ENCODE assay signal across 8 cellular contexts in genomic region chr19:58450836-58451357, GRCh38.
A peak's percentile ranks its signal among the peaks of the same experiment; 100 is the strongest.
DNase-seq lines count a peak whose midpoint lies in the region; ATAC-seq and TF ChIP-seq lines count a peak whose summit lies in the region.

No MANE protein-coding gene starts in this region.

- H3K27me3 ChIP-seq in duodenal mucosa (ENCODE audit: control insufficient read depth in 1 of 2, insufficient read depth in 2 of 2, low read length in 2 of 2), result no peaks in the 10 kb centered on the region

- H3K4me3 Mint-ChIP-seq in activated T-cell treated with anti-CD3 and anti-CD28 coated beads, Interleukin-2, amount 50 U/mL, for 24 hours, result peak overlapping the region; percentile 84
- peak overlapping the region; percentile 92 to 95 (median 93) for H3K4me3 Mint-ChIP-seq in nephron

- ATAC-seq in HG03025 (IDR thresholded peaks at IDR 0.05; ENCODE audit: low FRiP score, unreplicated experiment), result no peak

- peaks cover 24% of the 10 kb centered on the region for H3K9me3 Mint-ChIP-seq in activated T-cell treated with anti-CD3 and anti-CD28 coated beads, Interleukin-2, amount 50 U/mL, for 24 hours
- H3K9me3 Mint-ChIP-seq in nephron, result peaks cover 11% of the 10 kb centered on the region

- H3K36me3 ChIP-seq in duodenal mucosa (ENCODE audit: control insufficient read depth in 1 of 2, insufficient read depth in 2 of 2, low read length in 2 of 2), result peaks cover 4 to 12% of the 10 kb centered on the region in 2 donors

- no peak for TF ChIP-seq CTCF in nephron (IDR thresholded peaks at IDR 0.05; ENCODE audit: unreplicated experiment in 3 of 3)

- H3K27ac ChIP-seq in duodenal mucosa (ENCODE audit: low read depth, low read length), result no peak overlapping the region

- peaks cover 0 to 12% of the 10 kb centered on the region in 2 donors for H3K9me3 ChIP-seq in duodenal mucosa (ENCODE audit: control insufficient read depth in 1 of 2, low read length in 2 of 2)

- DNase-seq in activated T-cell treated with anti-CD3 and anti-CD28 coated beads, Interleukin-2, amount 50 U/mL, for 24 hours, result no peak
- no peak for DNase-seq in activated T-cell treated with anti-CD3 and anti-CD28 coated beads, Interleukin-2, amount 50 U/mL, for 1 hour
- DNase-seq in NCI-H2196 (lab: John Stamatoyannopoulos, UW; ENCODE audit: unreplicated experiment) (peak; percentile 60), iPS-NIHi11 (ENCODE audit: low spot score) (no peak)
- no peak for DNase-seq in stimulated activated naive CD4-positive, alpha-beta T cell treated with Interleukin-2 at 50 U/mL for 16 hours (lab: John Stamatoyannopoulos, UW)

- peaks cover 5 to 9% of the 10 kb centered on the region in 2 donors for H3K4me1 ChIP-seq in duodenal mucosa (ENCODE audit: control insufficient read depth in 1 of 2, insufficient read depth in 2 of 2, low read length in 2 of 2)

- peak overlapping the region; percentile 79 to 82 for H3K4me3 ChIP-seq in duodenal mucosa (ENCODE audit: low read depth in 1 of 2, low read length in 2 of 2)

- H3K27ac Mint-ChIP-seq in activated T-cell treated with anti-CD3 and anti-CD28 coated beads, Interleukin-2, amount 50 U/mL, for 24 hours, result peak overlapping the region; percentile 69
- H3K27ac Mint-ChIP-seq in nephron, result peak overlapping the region in 2 of 3 experiments; percentile 68 to 74

- peaks cover 28% of the 10 kb centered on the region for H3K36me3 Mint-ChIP-seq in activated T-cell treated with anti-CD3 and anti-CD28 coated beads, Interleukin-2, amount 50 U/mL, for 24 hours (ENCODE audit: low read depth)
- H3K36me3 Mint-ChIP-seq in nephron (ENCODE audit: low read depth), result peaks cover 5% of the 10 kb centered on the region

- H3K27me3 Mint-ChIP-seq in activated T-cell treated with anti-CD3 and anti-CD28 coated beads, Interleukin-2, amount 50 U/mL, for 24 hours, result peaks cover 38% of the 10 kb centered on the region
- H3K27me3 Mint-ChIP-seq in nephron (ENCODE audit: low read depth), result peaks cover 13% of the 10 kb centered on the region

- peak overlapping the region; percentile 26 to 64 for H3K9ac ChIP-seq in duodenal mucosa (ENCODE audit: low read depth in 1 of 2, low read length in 2 of 2)

- H3K4me1 Mint-ChIP-seq in activated T-cell treated with anti-CD3 and anti-CD28 coated beads, Interleukin-2, amount 50 U/mL, for 24 hours (ENCODE audit: low read depth), result peaks cover 31% of the 10 kb centered on the region
- peaks cover 30% of the 10 kb centered on the region for H3K4me1 Mint-ChIP-seq in nephron
